In the genomic region with DNA sequence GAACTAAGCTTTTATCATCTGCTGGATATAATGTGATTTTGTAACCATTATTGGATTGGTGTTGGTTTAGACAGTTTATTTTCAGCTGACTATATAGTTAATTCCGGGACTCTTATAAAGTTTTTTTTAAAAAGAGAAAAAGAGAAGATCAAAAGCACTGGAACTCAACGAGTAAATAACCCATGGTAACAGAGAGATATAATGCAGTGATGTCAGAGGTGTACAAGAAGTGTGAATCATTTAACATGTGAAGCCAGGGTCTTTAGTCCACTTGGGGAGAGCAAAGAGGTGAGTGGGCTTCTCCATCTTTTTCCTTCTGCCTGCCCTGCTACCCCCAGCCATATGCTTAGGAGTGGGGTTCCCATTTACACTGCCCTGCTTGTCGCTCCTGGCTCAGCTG, we compare ENCODE assay signal across 10 cellular contexts. TPM values are rescaled to one million over a fixed set of nuclear protein-coding genes. Genes with fewer than 3 reads are reported as not detected.
A peak's percentile ranks its signal among the peaks of the same experiment; 100 is the strongest.
DNase-seq lines count a peak whose midpoint lies in the region; ATAC-seq and TF ChIP-seq lines count a peak whose summit lies in the region.
"Had no signal": no experiment of that assay in that cellular context is flagged by ENCODE, and none has a peak within 500 bp of the region (broad histone marks: within the 10 kb centered on the region; RNA-seq: fewer than 3 reads in every experiment).

No MANE protein-coding gene starts in this region.

- H2AFZ ChIP-seq in GM23338, result no peak overlapping the region
- no peak overlapping the region for H2AFZ ChIP-seq in PC-9

- H3K27me3 ChIP-seq in GM23338 (ENCODE audit: insufficient read depth) (no peaks in the 10 kb centered on the region), PC-9 (ENCODE audit: insufficient read depth, low read depth) (no peaks in the 10 kb centered on the region), esophagus (ENCODE audit: control insufficient read depth in 1 of 2, insufficient read depth in 2 of 2, low read length in 2 of 2) (no peaks in the 10 kb centered on the region), skeletal muscle satellite cell (ENCODE audit: control insufficient read depth, insufficient read depth, low read length) (no peaks in the 10 kb centered on the region)

- POLR2A ChIA-PET in PC-9 (lab: Charles Lee; ENCODE audit: unreplicated experiment), result no interaction called here

- no peaks in the 10 kb centered on the region; the same call in 1 of the 3 replicates for H3K9me3 Mint-ChIP-seq in GM23338

- H3K4me2 ChIP-seq in GM23338 (peak overlapping the region; percentile 87), PC-9 (peak overlapping the region; percentile 95), skeletal muscle satellite cell (ENCODE audit: low read length) (peak overlapping the region; percentile 99)

- H3K27ac ChIP-seq in GM23338 (ENCODE audit: low read depth) (no peak overlapping the region), PC-9 (no peak overlapping the region), esophagus (ENCODE audit: low read depth in 2 of 2, low read length in 1 of 2) (peak overlapping the region; percentile 27 to 42)

- H3K4me1 Mint-ChIP-seq in GM23338, result peaks cover 24% of the 10 kb centered on the region

- H3K4me1 ChIP-seq in GM23338 (ENCODE audit: insufficient read depth), result peaks cover 22% of the 10 kb centered on the region
- peaks cover 35% of the 10 kb centered on the region for H3K4me1 ChIP-seq in PC-9 (replicated peaks; ENCODE audit: insufficient read depth)
- H3K4me1 ChIP-seq in esophagus (ENCODE audit: control insufficient read depth in 2 of 2, insufficient read depth in 2 of 2, low read length in 1 of 2), result peaks cover 0 to 3% of the 10 kb centered on the region in 2 donors
- peaks cover 19% of the 10 kb centered on the region for H3K4me1 ChIP-seq in skeletal muscle satellite cell (ENCODE audit: control insufficient read depth, insufficient read depth, low read length)

- H3K79me2 ChIP-seq in GM23338 (replicated peaks; ENCODE audit: insufficient read depth) (peaks cover 76% of the 10 kb centered on the region), PC-9 (ENCODE audit: low read depth) (peaks cover 63% of the 10 kb centered on the region)

- peaks cover 4% of the 10 kb centered on the region for H3K27me3 Mint-ChIP-seq in GM23338 (ENCODE audit: insufficient read depth, low read depth, poor library complexity)

- 32 to 38% methylated on average over 3 of the region's 3 CpGs for WGBS in esophagus, 2 donors

- peaks cover 50% of the 10 kb centered on the region for H4K20me1 ChIP-seq in GM23338 (replicated peaks; ENCODE audit: insufficient read depth)
- peaks cover 40% of the 10 kb centered on the region for H4K20me1 ChIP-seq in PC-9 (ENCODE audit: insufficient read depth)

- peak overlapping the region; percentile 94 for H3K4me3 Mint-ChIP-seq in GM23338

- H3K9me2 ChIP-seq in GM23338 (ENCODE audit: insufficient read depth), result no peaks in the 10 kb centered on the region
- H3K9me2 ChIP-seq in PC-9 (ENCODE audit: insufficient read depth), result no peaks in the 10 kb centered on the region

- DNase-seq in GM23338 (ENCODE audit: low spot score), result no peak
- no peak for DNase-seq in PC-9
- DNase-seq in cortex of kidney (lab: John Stamatoyannopoulos, UW), result no peak
- DNase-seq: activated CD4-positive, alpha-beta T cell treated with anti-CD3 and anti-CD28 coated beads, Interleukin-2, amount 50 U/mL, for 48 hours; stimulated activated CD4-positive, alpha-beta T cell treated with anti-CD3 and anti-CD28 coated beads, Interleukin-12 subunit alpha, Interleukin-12 subunit beta, amount 100 ng/mL, for 4 hours had no signal

- H3K36me3 ChIP-seq in GM23338 (ENCODE audit: insufficient read depth) (peaks cover 16% of the 10 kb centered on the region; the same call in 1 of the 2 replicates), PC-9 (ENCODE audit: low read depth) (no peaks in the 10 kb centered on the region), esophagus (ENCODE audit: control insufficient read depth in 2 of 2, insufficient read depth in 2 of 2, low read length in 1 of 2) (peaks cover 0 to under 1% of the 10 kb centered on the region in 2 donors), skeletal muscle satellite cell (ENCODE audit: insufficient read depth, low read length) (peaks cover 40% of the 10 kb centered on the region)

- H3K9me3 ChIP-seq in PC-9 (ENCODE audit: insufficient read depth, low read depth) (no peaks in the 10 kb centered on the region), esophagus (ENCODE audit: control insufficient read depth in 2 of 2, insufficient read depth in 1 of 2, low read depth in 1 of 2, low read length in 1 of 2) (no peaks in the 10 kb centered on the region), skeletal muscle satellite cell (replicated peaks; ENCODE audit: low read length) (no peaks in the 10 kb centered on the region)

- ATAC-seq in GM23338 (no peak), GM19397 (IDR thresholded peaks at IDR 0.05; ENCODE audit: unreplicated experiment) (no peak), GM21381 (IDR thresholded peaks at IDR 0.05; ENCODE audit: unreplicated experiment) (no peak), HG03571 (IDR thresholded peaks at IDR 0.05; ENCODE audit: unreplicated experiment) (no peak)

- peak overlapping the region; percentile 100 for H3K9ac ChIP-seq in skeletal muscle satellite cell (ENCODE audit: low read depth, low read length)

- intact Hi-C loops in PC-9 (cut with micrococcal nuclease; ENCODE audit: unreplicated experiment), result loop anchor here (1.0 to 5.0 kb wide), 3 partner anchors 37 to 387 kb away; a partner anchor contains a TSS

- CTCF ChIA-PET in PC-9 (lab: Charles Lee), result no interaction called here

- BruUV-seq in PC-9 (replicated peaks; lab: Mats Ljungman, UMichigan), result no TSS peak

- H3K4me3 ChIP-seq in GM23338, result peak overlapping the region; percentile 92
- H3K4me3 ChIP-seq in PC-9, result peak overlapping the region; percentile 67; the same call in 1 of the 2 replicates
- peak overlapping the region in 1 of 2 donors; percentile 97 for H3K4me3 ChIP-seq in esophagus (ENCODE audit: low read depth in 1 of 2, low read length in 2 of 2)
- peak overlapping the region; percentile 88 for H3K4me3 ChIP-seq in skeletal muscle satellite cell (ENCODE audit: low read length)

- TF ChIP-seq CTCF in GM23338 (conservative IDR thresholded peaks at IDR 0.05; ENCODE audit: low read depth in 2 of 2) (no peak), PC-9 (conservative IDR thresholded peaks at IDR 0.05) (no peak)

- no peak overlapping the region for H3K27ac Mint-ChIP-seq in GM23338

- H3F3A ChIP-seq in GM23338 (replicated peaks; ENCODE audit: low read depth) (no peaks in the 10 kb centered on the region), PC-9 (ENCODE audit: insufficient read depth, low read depth) (peaks cover 15% of the 10 kb centered on the region; the same call in 1 of the 2 replicates)

- H3K36me3 Mint-ChIP-seq in GM23338 (ENCODE audit: low read depth), result peaks cover 50% of the 10 kb centered on the region

TF ChIP-seq in GM23338, 12 proteins besides CTCF, POLR2A, EP300 and RAD21 (continues in another document):
- no peak for TF ChIP-seq NANOG (IDR thresholded peaks at IDR 0.05; ENCODE audit: borderline replicate concordance)
- TF ChIP-seq POLR2AphosphoS5 (IDR thresholded peaks at IDR 0.05; ENCODE audit: low read depth), result no peak

RNA-seq across cellular contexts. Expression of a gene that starts 3.2 kb away (rescaled TPM):
- total RNA-seq in GM23338 (2014; rRNA removed; shearing (Covaris generic)), result 170 and 171 TPM in 2 replicates
- 120 and 125 TPM in 2 replicates for polyA plus RNA-seq in GM23338 (2016; fragmentation: Nextera tagmentation; extraction: Ambion mirVana)
- total RNA-seq in PC-9 (2021), result 61.4 and 61.8 TPM in 2 replicates
- polyA plus RNA-seq in esophagus, result 10 to 100 TPM; 66.3 to 84.6 TPM
- total RNA-seq in skeletal muscle satellite cell (2012; rRNA removed), result 106 and 140 TPM in 2 replicates

RNA-seq across cellular contexts. Expression of a gene that starts 52.9 kb away (rescaled TPM):
- total RNA-seq in GM23338 (2014; rRNA removed; shearing (Covaris generic)), result 23.0 and 34.4 TPM in 2 replicates
- polyA plus RNA-seq in GM23338 (2016; fragmentation: Nextera tagmentation; extraction: Ambion mirVana), result 48.7 and 49.9 TPM in 2 replicates
- total RNA-seq in PC-9 (2021), result 7.3 and 9.9 TPM in 2 replicates
- polyA plus RNA-seq in esophagus, result 10 to 100 TPM; 22.4 to 25.1 TPM
- 18.0 and 37.8 TPM in 2 replicates for total RNA-seq in skeletal muscle satellite cell (2012; rRNA removed)

Comparison
In these comparisons a context has a peak if more than half of its experiments do, and no peak if none do; other contexts are left out.
1. H3K27ac ChIP-seq: peak in esophagus (2 of 2); none in GM23338 (single experiment) and PC-9 (single experiment).
2. Peak in every context shown above with its lines, with median percentiles within 50 percentile points of each other: H3K4me2 ChIP-seq.